In genomic region chr20:13501500-13501899, GRCh38 we compare ENCODE assay signal across 9 cellular contexts.
"Had no signal": no experiment of that assay in that cellular context is flagged by ENCODE, and none has a peak within 500 bp of the region (broad histone marks: within the 10 kb centered on the region; RNA-seq: fewer than 3 reads in every experiment).

No MANE protein-coding gene starts in this region.

- H2AFZ ChIP-seq: GM23338 had no signal

- H3K4me3 ChIP-seq: GM23338 had no signal

- H3K9ac ChIP-seq: KMS-11 had no signal

- H3K27ac ChIP-seq: HL-60, KMS-11 had no signal

- ATAC-seq: GM23338 had no signal

- DNase-seq: H9, HCEC 1CT, IMR-90, KBM-7 had no signal

- FAIRE-seq: H1, H54 had no signal

- H3K4me2 ChIP-seq: GM23338, KMS-11 had no signal
